11 cellular contexts compared by ENCODE assay signal in the genomic region with DNA sequence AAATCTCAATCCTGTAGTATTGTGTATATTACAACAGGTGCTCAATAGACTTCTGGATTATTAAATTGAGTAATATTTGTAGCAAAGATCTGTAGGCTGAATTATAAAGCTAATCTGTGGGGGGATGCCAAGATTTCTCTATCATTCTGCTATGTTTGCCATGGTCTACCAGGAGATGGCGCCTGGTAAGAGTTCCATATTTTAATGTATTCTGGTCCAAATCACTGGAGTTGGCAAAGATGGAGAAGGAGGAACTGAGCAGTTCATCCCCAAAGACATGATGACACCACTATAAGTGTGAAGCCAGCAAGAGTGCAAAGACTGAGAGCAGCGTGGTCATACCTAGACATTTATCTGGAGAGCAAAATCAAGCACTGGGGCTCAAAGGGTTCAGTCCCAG.
DNase-seq lines count a peak whose midpoint lies in the region; ATAC-seq, FAIRE-seq and TF ChIP-seq lines count a peak whose summit lies in the region.
"Had no signal": no experiment of that assay in that cellular context is flagged by ENCODE, and none has a peak within 500 bp of the region (broad histone marks: within the 10 kb centered on the region; RNA-seq: fewer than 3 reads in every experiment).

No MANE protein-coding gene starts in this region.

- H3K36me3 Mint-ChIP-seq in HFFc6 (ENCODE audit: low read depth): 0 out of 2 replicates have a peak, but pooled peaks cover 5% of the 10 kb centered on the region
- no peaks in the 10 kb centered on the region for H3K36me3 Mint-ChIP-seq in activated naive CD4-positive, alpha-beta T cell treated with anti-CD3 and anti-CD28 coated beads, Interleukin-2, amount 10 ng/mL, durations not matched to agents 7 days and 5 days

- H3K4me3 ChIP-seq in RWPE2 (ENCODE audit: severe bottlenecking): no peak overlapping the region
- H3K4me3 ChIP-seq: HAP-1, prostate gland had no signal

- peaks cover 9% of the 10 kb centered on the region for H3K4me1 ChIP-seq in RWPE2 (ENCODE audit: insufficient read depth, poor library complexity, severe bottlenecking)
- H3K4me1 ChIP-seq: HAP-1, prostate gland had no signal

- H3K4me3 Mint-ChIP-seq in HFFc6: no peak overlapping the region
- no peak overlapping the region for H3K4me3 Mint-ChIP-seq in activated naive CD4-positive, alpha-beta T cell treated with anti-CD3 and anti-CD28 coated beads, Interleukin-2, amount 10 ng/mL, durations not matched to agents 7 days and 5 days

- peak; percentile 15 for TF ChIP-seq CTCF in D721Med (IDR thresholded peaks at IDR 0.05; ENCODE audit: insufficient read depth, missing control alignments)
- TF ChIP-seq CTCF in HFFc6 (IDR thresholded peaks at IDR 0.05): peak; percentile 70
- peak; percentile 36 for TF ChIP-seq CTCF in RWPE2 (IDR thresholded peaks at IDR 0.05; ENCODE audit: poor library complexity, severe bottlenecking)

- no peaks in the 10 kb centered on the region for H3K27me3 ChIP-seq in RWPE2 (ENCODE audit: insufficient read depth, poor library complexity, severe bottlenecking)

- intact Hi-C loops in sciatic nerve (cut with DNase I): no loop called here

- peaks cover 44% of the 10 kb centered on the region for H3K4me1 Mint-ChIP-seq in HFFc6 (ENCODE audit: low read depth)
- H3K4me1 Mint-ChIP-seq in activated naive CD4-positive, alpha-beta T cell treated with anti-CD3 and anti-CD28 coated beads, Interleukin-2, amount 10 ng/mL, durations not matched to agents 7 days and 5 days: peaks cover 14% of the 10 kb centered on the region

- no peaks in the 10 kb centered on the region for H3K9me3 ChIP-seq in RWPE2 (ENCODE audit: severe bottlenecking)
- H3K9me3 ChIP-seq: HAP-1, prostate gland had no signal

- no peaks in the 10 kb centered on the region for H3K36me3 ChIP-seq in RWPE2 (ENCODE audit: low read depth)
- H3K36me3 ChIP-seq: HAP-1, prostate gland had no signal

- H3K27me3 Mint-ChIP-seq in HFFc6 (ENCODE audit: insufficient read depth): no peaks in the 10 kb centered on the region; the same call in none of the 2 replicates
- no peaks in the 10 kb centered on the region for H3K27me3 Mint-ChIP-seq in activated naive CD4-positive, alpha-beta T cell treated with anti-CD3 and anti-CD28 coated beads, Interleukin-2, amount 10 ng/mL, durations not matched to agents 7 days and 5 days

- CTCF ChIA-PET in HEK293T (lab: Yijun Ruan, JAX): no interaction called here
- CTCF ChIA-PET in activated naive CD4-positive, alpha-beta T cell treated with anti-CD3 and anti-CD28 coated beads, Interleukin-2, amount 10 ng/mL, durations not matched to agents 7 days and 5 days (lab: Charles Lee): interaction anchor here (0.9 to 3.5 kb wide), 5 partner anchors 84 to 1097 kb away, joined by 3 to 18 read pairs (median 4); no protein-coding TSS in a partner anchor

- no peak for FAIRE-seq in D721Med (lab: Jason Lieb, UNC)
- FAIRE-seq: colon had no signal

- DNase-seq in D721Med (ENCODE audit: insufficient read length, low spot score) (no peak), HFFc6 (peak; percentile 3), RWPE2 (ENCODE audit: low spot score) (no peak), iris pigment epithelial cell (ENCODE audit: low read depth) (peak; percentile 25), sciatic nerve (ENCODE audit: low spot score) (no peak), HEK293T (ENCODE audit: extremely low spot score) (no peak)
- no peak for DNase-seq in activated naive CD4-positive, alpha-beta T cell treated with anti-CD3 and anti-CD28 coated beads, Interleukin-2, amount 10 ng/mL, durations not matched to agents 7 days and 5 days

- no peak overlapping the region for H3K27ac ChIP-seq in RWPE2 (ENCODE audit: poor library complexity, severe bottlenecking)
- H3K27ac ChIP-seq: prostate gland had no signal

- no peak overlapping the region for H3K27ac Mint-ChIP-seq in HFFc6
- H3K27ac Mint-ChIP-seq in activated naive CD4-positive, alpha-beta T cell treated with anti-CD3 and anti-CD28 coated beads, Interleukin-2, amount 10 ng/mL, durations not matched to agents 7 days and 5 days: no peak overlapping the region

- ATAC-seq in RWPE2 (ENCODE audit: low read depth) (no peak), sciatic nerve (no peak), HG02798 (IDR thresholded peaks at IDR 0.05; ENCODE audit: poor library complexity, unreplicated experiment) (no peak)

- no peaks in the 10 kb centered on the region for H3K9me3 Mint-ChIP-seq in HFFc6
- H3K9me3 Mint-ChIP-seq in activated naive CD4-positive, alpha-beta T cell treated with anti-CD3 and anti-CD28 coated beads, Interleukin-2, amount 10 ng/mL, durations not matched to agents 7 days and 5 days: no peaks in the 10 kb centered on the region

- POLR2A ChIA-PET in HEK293T (lab: Yijun Ruan, JAX): no interaction called here

TF ChIP-seq in HEK293T, 16 proteins besides CTCF, POLR2A, EP300 and RAD21:
- TF ChIP-seq LEF1 (IDR thresholded peaks at IDR 0.05; ENCODE audit: borderline replicate concordance): no peak
- no peak for TF ChIP-seq FOXM1 (IDR thresholded peaks at IDR 0.05; ENCODE audit: borderline replicate concordance)
- TF ChIP-seq SP1 (IDR thresholded peaks at IDR 0.05): no peak
- TF ChIP-seq FOXK2 (IDR thresholded peaks at IDR 0.05): no peak
- TF ChIP-seq TARDBP (IDR thresholded peaks at IDR 0.05): no peak
- TF ChIP-seq SUZ12 (IDR thresholded peaks at IDR 0.05): no peak

Comparison
In these comparisons a context has a peak if more than half of its experiments do, and no peak if none do; other contexts are left out.
1. DNase-seq: peak in HFFc6 (single experiment) and iris pigment epithelial cell (single experiment); none in D721Med (single experiment), RWPE2 (single experiment), sciatic nerve (single experiment), HEK293T (single experiment) and activated naive CD4-positive, alpha-beta T cell treated with anti-CD3 and anti-CD28 coated beads, Interleukin-2, amount 10 ng/mL, durations not matched to agents 7 days and 5 days (single experiment).
2. CTCF ChIP-seq: peak in every context shown above with its lines; median percentile 70 in HFFc6; 36 in RWPE2; 15 in D721Med.